20 cellular contexts compared by ENCODE assay signal in the genomic region with DNA sequence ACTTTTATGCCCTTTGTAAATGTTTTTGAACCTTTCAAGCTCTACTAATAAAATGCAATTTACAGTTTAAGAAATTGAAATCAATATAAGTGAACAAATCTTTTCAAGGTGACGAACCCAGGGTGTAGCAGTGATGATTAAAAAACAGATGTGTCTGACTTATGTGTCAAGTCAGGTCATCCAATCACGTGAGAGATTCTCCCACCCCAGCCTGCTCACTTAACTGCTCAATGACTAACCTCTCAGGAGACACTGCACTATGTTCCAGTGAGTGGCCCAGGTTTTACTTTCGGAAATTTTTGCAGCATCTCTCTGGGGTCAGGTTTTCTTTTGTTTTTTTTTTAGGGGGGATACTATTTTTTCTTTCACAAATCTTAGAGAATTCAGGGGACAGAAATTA.
DNase-seq lines count a peak whose midpoint lies in the region; ATAC-seq and TF ChIP-seq lines count a peak whose summit lies in the region.
"Had no signal": no experiment of that assay in that cellular context is flagged by ENCODE, and none has a peak within 500 bp of the region (broad histone marks: within the 10 kb centered on the region; RNA-seq: fewer than 3 reads in every experiment).

No MANE protein-coding gene starts in this region.

- peaks cover 4% of the 10 kb centered on the region for H3K4me1 ChIP-seq in CD8-positive, alpha-beta T cell (ENCODE audit: insufficient read depth, low read length)
- H3K4me1 ChIP-seq: A549 had no signal

- H3K4me3 ChIP-seq in CD8-positive, alpha-beta T cell (ENCODE audit: low read depth, low read length) = no peak overlapping the region
- H3K4me3 ChIP-seq in brain microvascular endothelial cell (ENCODE audit: low read depth, low read length) (no peak overlapping the region), lower leg skin (ENCODE audit: low read depth, poor library complexity, severe bottlenecking) (no peak overlapping the region)
- H3K4me3 ChIP-seq: A549, BLaER1, dorsolateral prefrontal cortex, left ventricle myocardium inferior, mucosa of descending colon, stomach had no signal

- DNase-seq in activated CD4-positive, alpha-beta T cell treated with anti-CD3 and anti-CD28 coated beads for 48 hours = peak; percentile 54
- no peak for DNase-seq in activated CD4-positive, alpha-beta T cell treated with anti-CD3 and anti-CD28 coated beads for 4 hours
- DNase-seq in CD8-positive, alpha-beta T cell = peak in 1 of 7 experiments; percentile 35
- no peak for DNase-seq in activated T-helper 1 cell treated with anti-CD3 and anti-CD28 coated beads, Interleukin-12 subunit alpha, Interleukin-12 subunit beta, Interleukin-2, Interleukin-4 antibody, amounts not matched to agents 30 ng/mL and 10 ng/mL and 1 ng/mL, durations not matched to agents 14 hours and 24 hours and 36 hours (ENCODE audit: low spot score)
- DNase-seq in left colon (no peak), brain microvascular endothelial cell (no peak), lower leg skin (ENCODE audit: low spot score in 2 of 2) (no peak)
- DNase-seq in effector CD8-positive, alpha-beta T cell (lab: John Stamatoyannopoulos, UW) = no peak
- DNase-seq: activated CD4-positive, alpha-beta T cell treated with anti-CD3 and anti-CD28 coated beads, Interleukin-2, amount 50 U/mL, for 48 hours; amniotic stem cell; dorsolateral prefrontal cortex; H9; left ventricle myocardium inferior; mucosa of descending colon; NCI-H1105; NCI-H524; SHP77; stomach had no signal

- no peaks in the 10 kb centered on the region for H3K36me3 ChIP-seq in CD8-positive, alpha-beta T cell (ENCODE audit: insufficient read depth, low read length)
- no peaks in the 10 kb centered on the region for H3K36me3 ChIP-seq in brain microvascular endothelial cell (replicated peaks)

- CTCF ChIA-PET in CD8-positive, alpha-beta T cell (lab: Charles Lee) = no interaction called here

- WGBS in lower leg skin, 2 donors = 51 to 70% methylated on average over 3 of the region's 3 CpGs

- H3K4me3 Mint-ChIP-seq in CD8-positive, alpha-beta T cell = no peak overlapping the region
- H3K4me3 Mint-ChIP-seq in activated T-helper 1 cell treated with anti-CD3 and anti-CD28 coated beads, Interleukin-12 subunit alpha, Interleukin-12 subunit beta, Interleukin-2, Interleukin-4 antibody, amounts not matched to agents 30 ng/mL and 10 ng/mL and 1 ng/mL, durations not matched to agents 14 hours and 24 hours and 36 hours = peak overlapping the region; percentile 26
- H3K4me3 Mint-ChIP-seq: H9 had no signal

- H3K4me1 Mint-ChIP-seq in CD8-positive, alpha-beta T cell (ENCODE audit: low read depth) = peaks cover 37% of the 10 kb centered on the region
- peaks cover 5% of the 10 kb centered on the region for H3K4me1 Mint-ChIP-seq in activated T-helper 1 cell treated with anti-CD3 and anti-CD28 coated beads, Interleukin-12 subunit alpha, Interleukin-12 subunit beta, Interleukin-2, Interleukin-4 antibody, amounts not matched to agents 30 ng/mL and 10 ng/mL and 1 ng/mL, durations not matched to agents 14 hours and 24 hours and 36 hours (ENCODE audit: low read depth)
- H3K4me1 Mint-ChIP-seq: H9 had no signal

- H3K27ac Mint-ChIP-seq in CD8-positive, alpha-beta T cell = peak overlapping the region; percentile 61
- no peak overlapping the region for H3K27ac Mint-ChIP-seq in activated T-helper 1 cell treated with anti-CD3 and anti-CD28 coated beads, Interleukin-12 subunit alpha, Interleukin-12 subunit beta, Interleukin-2, Interleukin-4 antibody, amounts not matched to agents 30 ng/mL and 10 ng/mL and 1 ng/mL, durations not matched to agents 14 hours and 24 hours and 36 hours
- H3K27ac Mint-ChIP-seq: H9 had no signal

- TF ChIP-seq CTCF in CD8-positive, alpha-beta T cell (IDR thresholded peaks at IDR 0.05) = no peak
- no peak for TF ChIP-seq CTCF in brain microvascular endothelial cell (IDR thresholded peaks at IDR 0.05; ENCODE audit: low read depth, low read length, missing control alignments)
- no peak for TF ChIP-seq CTCF in lower leg skin (IDR thresholded peaks at IDR 0.05)

- in situ Hi-C loops in brain microvascular endothelial cell (cut with HindIII; ENCODE audit: low pct_ligation_motif_present, low sequenced_read_pairs) = no loop called here

- peaks cover 2% of the 10 kb centered on the region for H3K9me3 Mint-ChIP-seq in CD8-positive, alpha-beta T cell
- peaks cover 74% of the 10 kb centered on the region for H3K9me3 Mint-ChIP-seq in activated T-helper 1 cell treated with anti-CD3 and anti-CD28 coated beads, Interleukin-12 subunit alpha, Interleukin-12 subunit beta, Interleukin-2, Interleukin-4 antibody, amounts not matched to agents 30 ng/mL and 10 ng/mL and 1 ng/mL, durations not matched to agents 14 hours and 24 hours and 36 hours

- no peak overlapping the region for H3K27ac ChIP-seq in CD8-positive, alpha-beta T cell (ENCODE audit: low read depth, low read length)
- no peak overlapping the region for H3K27ac ChIP-seq in brain microvascular endothelial cell
- H3K27ac ChIP-seq: A549, BLaER1, dorsolateral prefrontal cortex, left ventricle myocardium inferior, stomach had no signal

- ATAC-seq in CD8-positive, alpha-beta T cell = no peak
- peak; percentile 58 for ATAC-seq in left colon
- ATAC-seq: A549, mucosa of descending colon had no signal

- no peak for TF ChIP-seq POLR2A in lower leg skin (IDR thresholded peaks at IDR 0.05)

- H3K9me3 ChIP-seq in CD8-positive, alpha-beta T cell (ENCODE audit: low read length) = no peaks in the 10 kb centered on the region
- H3K9me3 ChIP-seq: A549 had no signal

- no peaks in the 10 kb centered on the region for H3K27me3 Mint-ChIP-seq in CD8-positive, alpha-beta T cell (ENCODE audit: low read depth)
- no peaks in the 10 kb centered on the region for H3K27me3 Mint-ChIP-seq in activated T-helper 1 cell treated with anti-CD3 and anti-CD28 coated beads, Interleukin-12 subunit alpha, Interleukin-12 subunit beta, Interleukin-2, Interleukin-4 antibody, amounts not matched to agents 30 ng/mL and 10 ng/mL and 1 ng/mL, durations not matched to agents 14 hours and 24 hours and 36 hours (ENCODE audit: insufficient read depth)

- POLR2A ChIA-PET in CD8-positive, alpha-beta T cell (lab: Charles Lee) = no interaction called here

- intact Hi-C loops in CD8-positive, alpha-beta T cell (cut with DNase I, micrococcal nuclease) = no loop called here
- intact Hi-C loops in activated T-helper 1 cell treated with anti-CD3 and anti-CD28 coated beads, Interleukin-12 subunit alpha, Interleukin-12 subunit beta, Interleukin-2, Interleukin-4 antibody, amounts not matched to agents 30 ng/mL and 10 ng/mL and 1 ng/mL, durations not matched to agents 14 hours and 24 hours and 36 hours (cut with micrococcal nuclease) = no loop called here
- intact Hi-C loops in left colon (cut with DNase I, micrococcal nuclease) (no loop called here), lower leg skin (cut with DNase I; ENCODE audit: low total_unique reads) (no loop called here)

- no peaks in the 10 kb centered on the region for H3K27me3 ChIP-seq in CD8-positive, alpha-beta T cell (ENCODE audit: insufficient read depth, low read length)
- no peaks in the 10 kb centered on the region for H3K27me3 ChIP-seq in brain microvascular endothelial cell (replicated peaks)
- H3K27me3 ChIP-seq: BLaER1, stomach had no signal

- H3K36me3 Mint-ChIP-seq in CD8-positive, alpha-beta T cell = peaks cover 33% of the 10 kb centered on the region
- peaks cover 16% of the 10 kb centered on the region for H3K36me3 Mint-ChIP-seq in activated T-helper 1 cell treated with anti-CD3 and anti-CD28 coated beads, Interleukin-12 subunit alpha, Interleukin-12 subunit beta, Interleukin-2, Interleukin-4 antibody, amounts not matched to agents 30 ng/mL and 10 ng/mL and 1 ng/mL, durations not matched to agents 14 hours and 24 hours and 36 hours (ENCODE audit: low read depth)
